1 cellular context compared by ENCODE assay signal in the genomic region with DNA sequence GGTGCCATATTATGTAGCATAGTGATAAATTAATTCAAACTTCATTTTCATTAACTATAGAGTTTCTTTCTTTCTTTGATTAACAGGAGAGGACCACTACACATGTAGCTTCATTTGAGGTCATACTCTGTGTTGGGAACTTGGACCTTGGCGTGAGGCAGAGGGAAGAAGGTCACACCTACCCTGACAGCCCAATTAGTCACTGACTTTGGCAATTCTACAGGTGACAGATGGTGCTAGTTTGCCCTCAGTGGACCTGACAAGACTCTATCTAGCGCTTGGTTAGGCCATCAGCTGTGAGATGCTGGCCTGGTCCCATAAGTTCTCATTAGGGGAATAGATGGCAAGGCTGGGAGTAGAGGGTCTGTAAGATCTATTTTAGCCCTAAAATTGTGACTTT.
TF ChIP-seq lines count a peak whose summit lies in the region.

No MANE protein-coding gene starts in this region.

TF ChIP-seq in IMR-90, 13 proteins besides CTCF, POLR2A, EP300 and RAD21 (continued from another document):
- TF ChIP-seq, protein P1, sequence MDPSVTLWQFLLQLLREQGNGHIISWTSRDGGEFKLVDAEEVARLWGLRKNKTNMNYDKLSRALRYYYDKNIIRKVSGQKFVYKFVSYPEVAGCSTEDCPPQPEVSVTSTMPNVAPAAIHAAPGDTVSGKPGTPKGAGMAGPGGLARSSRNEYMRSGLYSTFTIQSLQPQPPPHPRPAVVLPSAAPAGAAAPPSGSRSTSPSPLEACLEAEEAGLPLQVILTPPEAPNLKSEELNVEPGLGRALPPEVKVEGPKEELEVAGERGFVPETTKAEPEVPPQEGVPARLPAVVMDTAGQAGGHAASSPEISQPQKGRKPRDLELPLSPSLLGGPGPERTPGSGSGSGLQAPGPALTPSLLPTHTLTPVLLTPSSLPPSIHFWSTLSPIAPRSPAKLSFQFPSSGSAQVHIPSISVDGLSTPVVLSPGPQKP (IDR thresholded peaks at IDR 0.05; ENCODE audit: borderline replicate concordance, low read depth, low read length): no peak
- TF ChIP-seq, protein P2, sequence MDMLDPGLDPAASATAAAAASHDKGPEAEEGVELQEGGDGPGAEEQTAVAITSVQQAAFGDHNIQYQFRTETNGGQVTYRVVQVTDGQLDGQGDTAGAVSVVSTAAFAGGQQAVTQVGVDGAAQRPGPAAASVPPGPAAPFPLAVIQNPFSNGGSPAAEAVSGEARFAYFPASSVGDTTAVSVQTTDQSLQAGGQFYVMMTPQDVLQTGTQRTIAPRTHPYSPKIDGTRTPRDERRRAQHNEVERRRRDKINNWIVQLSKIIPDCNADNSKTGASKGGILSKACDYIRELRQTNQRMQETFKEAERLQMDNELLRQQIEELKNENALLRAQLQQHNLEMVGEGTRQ (IDR thresholded peaks at IDR 0.05; ENCODE audit: low read depth, low read length): no peak
- TF ChIP-seq MAFK (IDR thresholded peaks at IDR 0.05; ENCODE audit: low read depth, low read length) (no peak), FOS (IDR thresholded peaks at IDR 0.05; ENCODE audit: low read depth, low read length) (no peak), CEBPB (IDR thresholded peaks at IDR 0.05; ENCODE audit: low read depth, low read length) (no peak), SMC3 (IDR thresholded peaks at IDR 0.05; ENCODE audit: low read depth, low read length) (no peak), RFX5 (IDR thresholded peaks at IDR 0.05; ENCODE audit: low read depth, low read length) (no peak), MAZ (IDR thresholded peaks at IDR 0.05; ENCODE audit: borderline replicate concordance, low read depth, low read length) (no peak), BHLHE40 (IDR thresholded peaks at IDR 0.05; ENCODE audit: low read depth, low read length) (no peak), NFE2L2 (IDR thresholded peaks at IDR 0.05; ENCODE audit: low read depth, low read length) (no peak)
